In the genomic region with DNA sequence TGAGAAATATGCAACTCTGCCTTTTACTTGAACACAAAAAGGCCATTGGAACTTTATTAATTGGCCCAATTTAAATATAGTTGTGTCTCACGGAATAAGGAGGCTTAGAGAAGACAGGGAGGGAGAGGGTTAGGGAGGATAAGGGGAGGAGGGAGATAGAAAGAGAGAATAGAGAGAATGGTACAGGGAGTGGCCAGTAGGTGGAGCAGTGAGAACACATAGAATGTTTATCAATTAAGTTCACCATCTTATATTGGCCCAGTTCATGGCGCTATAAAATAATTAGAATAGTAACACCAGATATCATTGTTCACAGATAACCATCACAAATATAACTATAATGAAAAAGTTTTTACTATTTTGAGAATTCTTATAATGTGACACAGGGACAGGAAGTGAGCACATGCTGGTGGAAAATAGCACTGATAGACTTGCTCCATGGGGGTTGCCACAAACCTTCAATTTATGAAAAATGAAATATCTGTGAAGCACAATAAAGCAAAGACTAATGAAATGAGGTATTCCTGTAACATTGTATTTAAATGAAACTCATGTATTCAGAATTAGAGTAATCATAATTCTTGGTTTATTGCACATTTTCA, we compare ENCODE assay signal across 9 cellular contexts.
A peak's percentile ranks its signal among the peaks of the same experiment; 100 is the strongest.
DNase-seq lines count a peak whose midpoint lies in the region; ATAC-seq and TF ChIP-seq lines count a peak whose summit lies in the region.
"Had no signal": no experiment of that assay in that cellular context is flagged by ENCODE, and none has a peak within 500 bp of the region (broad histone marks: within the 10 kb centered on the region; RNA-seq: fewer than 3 reads in every experiment).

No MANE protein-coding gene starts in this region.

- no peaks in the 10 kb centered on the region for H3K36me3 ChIP-seq in MM.1S (replicated peaks; ENCODE audit: insufficient read depth, low read length)
- H3K36me3 ChIP-seq in hepatocyte (replicated peaks; ENCODE audit: insufficient read depth, low read depth): no peaks in the 10 kb centered on the region
- H3K36me3 ChIP-seq in testis (ENCODE audit: low read depth, missing control alignments): no peaks in the 10 kb centered on the region
- H3K36me3 ChIP-seq: SJSA1 had no signal

- H3K79me2 ChIP-seq in MM.1S (ENCODE audit: low read length) (no peaks in the 10 kb centered on the region), hepatocyte (no peaks in the 10 kb centered on the region)

- H3K9ac ChIP-seq in MM.1S (ENCODE audit: low read length): no peak overlapping the region

- no peak for TF ChIP-seq POLR2A in testis (IDR thresholded peaks at IDR 0.05)

- no peaks in the 10 kb centered on the region for H3F3A ChIP-seq in MM.1S (ENCODE audit: insufficient read depth, low read length)

- ATAC-seq in GM18499 (IDR thresholded peaks at IDR 0.05; ENCODE audit: insufficient read depth, unreplicated experiment) (peak; percentile 88), HG02623 (IDR thresholded peaks at IDR 0.05; ENCODE audit: unreplicated experiment) (peak; percentile 97), left ventricle myocardium superior (no peak)

- TF ChIP-seq CTCF in MM.1S (IDR thresholded peaks at IDR 0.05; ENCODE audit: low read length): peak; percentile 72
- TF ChIP-seq CTCF in hepatocyte (IDR thresholded peaks at IDR 0.05; ENCODE audit: poor library complexity): peak; percentile 70
- peak in 1 of 3 experiments; percentile 67 for TF ChIP-seq CTCF in testis (IDR thresholded peaks at IDR 0.05)

- no peaks in the 10 kb centered on the region for H3K27me3 ChIP-seq in MM.1S (replicated peaks; ENCODE audit: insufficient read depth, low read length)
- H3K27me3 ChIP-seq in hepatocyte: no peaks in the 10 kb centered on the region
- H3K27me3 ChIP-seq in testis: no peaks in the 10 kb centered on the region
- H3K27me3 ChIP-seq: SJSA1 had no signal

- H3K4me1 ChIP-seq in MM.1S (ENCODE audit: low read length) (no peaks in the 10 kb centered on the region), hepatocyte (ENCODE audit: insufficient read depth) (no peaks in the 10 kb centered on the region), testis (no peaks in the 10 kb centered on the region)
- H3K4me1 ChIP-seq: SJSA1 had no signal

- H3K9me2 ChIP-seq in MM.1S (replicated peaks; ENCODE audit: insufficient read depth, low read length) (no peaks in the 10 kb centered on the region), hepatocyte (replicated peaks; ENCODE audit: insufficient read depth) (no peaks in the 10 kb centered on the region)

- DNase-seq in Ammon's horn (ENCODE audit: low spot score): peak; percentile 32
- peak; percentile 40 for DNase-seq in MM.1S
- peak; percentile 1 for DNase-seq in T1000 (lab: John Stamatoyannopoulos, UW)
- DNase-seq in hepatocyte (ENCODE audit: low spot score): peak; percentile 71
- peak; percentile 74 for DNase-seq in testis
- no peak for DNase-seq in left ventricle myocardium superior

- WGBS in hepatocyte (ENCODE audit: low lambda C conversion rate, missing lambda C conversion rate): 42% methylated on average over 2 of the region's 2 CpGs
- 45% methylated on average over 2 of the region's 2 CpGs for WGBS in testis, 2 donors

- no peak overlapping the region for H3K27ac ChIP-seq in MM.1S (ENCODE audit: low read length)
- H3K27ac ChIP-seq in hepatocyte: no peak overlapping the region
- H3K27ac ChIP-seq in testis: no peak overlapping the region
- H3K27ac ChIP-seq: SJSA1 had no signal

- H3K9me3 ChIP-seq in MM.1S (replicated peaks; ENCODE audit: insufficient read depth, low read length) (no peaks in the 10 kb centered on the region), hepatocyte (ENCODE audit: low read depth) (no peaks in the 10 kb centered on the region), testis (no peaks in the 10 kb centered on the region)
- H3K9me3 ChIP-seq: SJSA1 had no signal

- H3K4me2 ChIP-seq in MM.1S (ENCODE audit: low read depth, low read length) (no peak overlapping the region), hepatocyte (no peak overlapping the region)

- H3K4me3 ChIP-seq in MM.1S (ENCODE audit: low read length) (no peak overlapping the region), hepatocyte (no peak overlapping the region), testis (no peak overlapping the region)
- H3K4me3 ChIP-seq: SJSA1 had no signal

- no peaks in the 10 kb centered on the region for H4K20me1 ChIP-seq in MM.1S (ENCODE audit: insufficient read depth, low read length)
- H4K20me1 ChIP-seq in hepatocyte (ENCODE audit: insufficient read depth, poor library complexity, severe bottlenecking): no peaks in the 10 kb centered on the region

- H2AFZ ChIP-seq in MM.1S (ENCODE audit: low read length): no peak overlapping the region
- no peak overlapping the region for H2AFZ ChIP-seq in hepatocyte

- intact Hi-C loops in testis (cut with DNase I; ENCODE audit: low total_unique reads): no loop called here
- intact Hi-C loops in left ventricle myocardium superior (cut with micrococcal nuclease): no loop called here
